8 cellular contexts compared by ENCODE assay signal in the genomic region with DNA sequence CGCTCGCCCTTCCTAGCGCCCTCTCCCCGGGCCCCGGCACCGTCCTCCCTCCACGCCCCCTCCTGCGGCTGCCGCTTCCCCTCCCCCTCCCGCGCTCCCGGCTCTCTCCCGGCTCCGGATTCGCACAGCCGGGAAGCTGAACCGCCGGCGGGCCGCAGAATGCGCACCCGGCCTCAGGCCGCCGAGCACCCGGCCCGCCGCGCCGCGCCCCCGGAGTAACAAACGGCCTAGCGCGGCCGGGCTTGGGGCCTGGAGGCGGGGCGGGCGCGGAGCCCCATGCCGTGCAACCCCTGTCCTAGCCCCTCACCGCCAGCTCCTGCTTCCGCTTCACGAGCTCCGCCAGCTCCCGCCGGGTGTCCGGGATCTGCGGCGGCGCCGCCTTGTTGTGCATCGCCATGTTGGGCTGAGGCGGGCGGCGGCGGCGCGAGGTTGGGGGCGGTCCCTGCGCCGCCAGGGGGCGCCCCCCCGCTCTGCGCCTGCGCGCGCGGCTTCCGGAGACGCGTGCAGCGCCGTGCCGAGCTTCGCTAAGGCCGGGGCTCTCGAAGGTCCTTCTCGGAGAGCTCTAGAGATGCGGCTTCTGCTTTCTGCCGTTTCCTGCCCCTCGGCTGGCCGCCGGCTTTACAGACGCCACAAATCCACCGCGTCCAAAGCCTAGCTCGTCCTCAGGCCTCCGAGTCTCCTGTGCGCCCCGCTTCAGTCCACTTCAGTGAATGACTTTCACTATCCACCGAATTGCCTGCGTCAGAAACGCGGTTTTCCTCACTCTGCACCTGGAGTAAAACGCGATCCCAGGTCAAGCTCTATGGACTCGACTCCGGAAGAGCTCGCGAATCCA. TPM values are rescaled to one million over a fixed set of nuclear protein-coding genes. Genes with fewer than 3 reads are reported as not detected.
A peak's percentile ranks its signal among the peaks of the same experiment; 100 is the strongest.
DNase-seq lines count a peak whose midpoint lies in the region; ATAC-seq and TF ChIP-seq lines count a peak whose summit lies in the region.

Gene MEAF6, minus strand, starts transcription at position 417 of the 835 bp plus-strand sequence. Its CDS starts 20 bp downstream, at position 397.

- H3K9me3 Mint-ChIP-seq in activated CD4-positive, alpha-beta T cell treated with anti-CD3 and anti-CD28 coated beads for 36 hours (ENCODE audit: low read depth) = no peaks in the 10 kb centered on the region

- H3K4me1 Mint-ChIP-seq in activated CD4-positive, alpha-beta T cell treated with anti-CD3 and anti-CD28 coated beads for 36 hours = peaks cover 41% of the 10 kb centered on the region

- H3K27me3 ChIP-seq in layer of hippocampus (ENCODE audit: control insufficient read depth, insufficient read depth, low read length) = no peaks in the 10 kb centered on the region

- POLR2A ChIA-PET in activated CD4-positive, alpha-beta T cell treated with anti-CD3 and anti-CD28 coated beads for 36 hours (lab: Charles Lee) = interaction anchor here (0.5 to 3.1 kb wide), 7 partner anchors 18 to 176 kb away, joined by 3 to 13 read pairs (median 6); partner anchors contain the start of gene SNIP1

- H3K4me3 ChIP-seq in AG09309 (ENCODE audit: control insufficient read depth, low read depth, low read length) = peak within 1 kb of the TSS; percentile 75
- peak within 1 kb of the TSS; percentile 84 for H3K4me3 ChIP-seq in choroid plexus epithelial cell (ENCODE audit: low read depth, low read length)

- peak within 1 kb of the TSS; percentile 92 for H3K27ac ChIP-seq in layer of hippocampus (ENCODE audit: low read depth, low read length)

- intact Hi-C loops in activated CD4-positive, alpha-beta T cell treated with anti-CD3 and anti-CD28 coated beads for 36 hours (cut with DNase I, micrococcal nuclease) = loop anchor here (1.0 to 2.0 kb wide), 7 partner anchors 35 to 1050 kb away; partner anchors contain the start of genes SNIP1 (in 2 of the 2), CDCA8 (in 1 of the 2), GNL2 (in 1 of the 2) and MRPS15 (in 1 of the 2)

- H3K4me3 Mint-ChIP-seq in activated CD4-positive, alpha-beta T cell treated with anti-CD3 and anti-CD28 coated beads for 36 hours = peak within 1 kb of the TSS; percentile 87

- no peaks in the 10 kb centered on the region for H3K27me3 Mint-ChIP-seq in activated CD4-positive, alpha-beta T cell treated with anti-CD3 and anti-CD28 coated beads for 36 hours

- no peak for DNase-seq in AG09309 (ENCODE audit: low read depth)
- peak; percentile 85 for DNase-seq in NCI-H345 (lab: John Stamatoyannopoulos, UW)
- DNase-seq in activated CD4-positive, alpha-beta T cell treated with anti-CD3 and anti-CD28 coated beads for 36 hours = peak; percentile 91
- DNase-seq in choroid plexus epithelial cell (ENCODE audit: low read depth) = peak; percentile 84
- peak; percentile 78 to 84 for DNase-seq in stimulated activated CD4-positive, alpha-beta T cell treated with anti-CD3 and anti-CD28 coated beads, Interleukin-1b, Interleukin-23, amount 100 ng/mL, for 4 hours (ENCODE audit: low read depth in 2 of 2)

- CTCF ChIA-PET in activated CD4-positive, alpha-beta T cell treated with anti-CD3 and anti-CD28 coated beads for 36 hours (lab: Charles Lee) = interaction anchor here (0.6 to 3.7 kb wide), 26 partner anchors 10 to 177 kb away, joined by 3 to 21 read pairs (median 4); partner anchors contain the start of genes SNIP1 and ZC3H12A

- peaks cover 22% of the 10 kb centered on the region for H3K36me3 Mint-ChIP-seq in activated CD4-positive, alpha-beta T cell treated with anti-CD3 and anti-CD28 coated beads for 36 hours (ENCODE audit: low read depth)

- peak within 1 kb of the TSS; percentile 93 for H3K27ac Mint-ChIP-seq in activated CD4-positive, alpha-beta T cell treated with anti-CD3 and anti-CD28 coated beads for 36 hours

- ATAC-seq in GM18870 (IDR thresholded peaks at IDR 0.05; ENCODE audit: unreplicated experiment) (peak; percentile 63), HG03135 (IDR thresholded peaks at IDR 0.05; ENCODE audit: unreplicated experiment) (peak; percentile 86)
- ATAC-seq in activated CD4-positive, alpha-beta T cell treated with anti-CD3 and anti-CD28 coated beads for 36 hours = peak; percentile 88

- TF ChIP-seq CTCF in AG09309 (IDR thresholded peaks at IDR 0.05; ENCODE audit: control insufficient read depth, insufficient read depth, low read depth, low read length, missing control alignments) = peak; percentile 12
- peak; percentile 27 for TF ChIP-seq CTCF in choroid plexus epithelial cell (conservative IDR thresholded peaks at IDR 0.05; ENCODE audit: low read depth, low read length)

RNA-seq across cellular contexts. Expression of gene MEAF6, which starts in this region (rescaled TPM):
- 10 to 100 TPM; 66.8 to 72.2 TPM for total RNA-seq in activated CD4-positive, alpha-beta T cell treated with anti-CD3 and anti-CD28 coated beads for 36 hours
